Comparison of ENCODE assay signal across 1 cellular context in genomic region chr18:29147944-29148343, GRCh38.
TF ChIP-seq lines count a peak whose summit lies in the region.

No MANE protein-coding gene starts in this region.

TF ChIP-seq in H1, 55 proteins besides CTCF, POLR2A, EP300 and RAD21 (continued from another document):
- TF ChIP-seq ATF2 (IDR thresholded peaks at IDR 0.05; ENCODE audit: low read length): no peak
- TF ChIP-seq CEBPB (IDR thresholded peaks at IDR 0.05; ENCODE audit: low read depth, low read length): no peak
- TF ChIP-seq CBX8 (IDR thresholded peaks at IDR 0.05; ENCODE audit: borderline replicate concordance, low read depth, low read length): no peak
- TF ChIP-seq TCF12 (IDR thresholded peaks at IDR 0.05; ENCODE audit: low read depth, low read length): no peak
- TF ChIP-seq CHD2 (IDR thresholded peaks at IDR 0.05; ENCODE audit: low read length): no peak
- no peak for TF ChIP-seq TAF7 (optimal IDR thresholded peaks at IDR 0.05; ENCODE audit: borderline replicate concordance, low read depth, low read length)
- TF ChIP-seq CHD7 (IDR thresholded peaks at IDR 0.05; ENCODE audit: insufficient replicate concordance, low read length): no peak
- TF ChIP-seq TAF1 (IDR thresholded peaks at IDR 0.05; ENCODE audit: low read depth, low read length): no peak
- no peak for TF ChIP-seq JUN (IDR thresholded peaks at IDR 0.05; ENCODE audit: low read depth, low read length)
- TF ChIP-seq GABPA (IDR thresholded peaks at IDR 0.05; ENCODE audit: borderline replicate concordance, insufficient read depth, low read length): no peak
- no peak for TF ChIP-seq HDAC6 (IDR thresholded peaks at IDR 0.05; ENCODE audit: low read depth, low read length)
- no peak for TF ChIP-seq SAP30 (IDR thresholded peaks at IDR 0.05; ENCODE audit: insufficient read depth, insufficient replicate concordance, low read length)
- TF ChIP-seq TBP (IDR thresholded peaks at IDR 0.05; ENCODE audit: low read depth, low read length): no peak
- TF ChIP-seq TEAD4 (IDR thresholded peaks at IDR 0.05; ENCODE audit: low read depth, low read length): 0 out of 2 replicates have a peak, but pooled peaks have one; percentile 14
- peak; percentile 81 for TF ChIP-seq ATF3 (IDR thresholded peaks at IDR 0.05; ENCODE audit: insufficient read depth, low read depth, low read length)
- no peak for TF ChIP-seq EGR1 (IDR thresholded peaks at IDR 0.05; ENCODE audit: borderline replicate concordance, low read depth, low read length)
- no peak for TF ChIP-seq JUND (IDR thresholded peaks at IDR 0.05; ENCODE audit: low read length)
- TF ChIP-seq KDM1A (IDR thresholded peaks at IDR 0.05; ENCODE audit: borderline replicate concordance, low read length): no peak
- no peak for TF ChIP-seq RBBP5 (IDR thresholded peaks at IDR 0.05; ENCODE audit: borderline replicate concordance, low read depth, low read length)
- no peak for TF ChIP-seq CHD1 (IDR thresholded peaks at IDR 0.05; ENCODE audit: low read depth, low read length)
- TF ChIP-seq MAFK (IDR thresholded peaks at IDR 0.05; ENCODE audit: low read depth, low read length): peak; percentile 27; the same call in 1 of the 2 replicates
- TF ChIP-seq SP1 (IDR thresholded peaks at IDR 0.05; ENCODE audit: low read depth, low read length): no peak
- no peak for TF ChIP-seq HDAC2 (IDR thresholded peaks at IDR 0.05; ENCODE audit: borderline replicate concordance in 1 of 2, low read depth in 2 of 2, low read length in 2 of 2)
- TF ChIP-seq ASH2L (IDR thresholded peaks at IDR 0.05; ENCODE audit: low read length): no peak
- TF ChIP-seq BACH1 (IDR thresholded peaks at IDR 0.05; ENCODE audit: low read length): no peak
- TF ChIP-seq NRF1 (IDR thresholded peaks at IDR 0.05; ENCODE audit: low read depth, low read length): no peak
- TF ChIP-seq BRCA1 (IDR thresholded peaks at IDR 0.05; ENCODE audit: low read depth, low read length): no peak
- no peak for TF ChIP-seq SP2 (IDR thresholded peaks at IDR 0.05; ENCODE audit: low read length)
- TF ChIP-seq CREB1 (IDR thresholded peaks at IDR 0.05): no peak
- TF ChIP-seq RFX5 (IDR thresholded peaks at IDR 0.05; ENCODE audit: borderline replicate concordance, low read depth, low read length): no peak
- TF ChIP-seq BCL11A (IDR thresholded peaks at IDR 0.05; ENCODE audit: low read depth in 2 of 2, low read length in 2 of 2): no peak
- peak; percentile 94 for TF ChIP-seq USF2 (IDR thresholded peaks at IDR 0.05; ENCODE audit: low read length)
- TF ChIP-seq SIRT6 (IDR thresholded peaks at IDR 0.05; ENCODE audit: low read length): no peak
- TF ChIP-seq RNF2 (IDR thresholded peaks at IDR 0.05; ENCODE audit: borderline replicate concordance, low read depth, low read length, missing control alignments, poor library complexity, severe bottlenecking): no peak
- no peak for TF ChIP-seq YY1 (IDR thresholded peaks at IDR 0.05; ENCODE audit: low read depth, low read length)
- TF ChIP-seq PHF8 (conservative IDR thresholded peaks at IDR 0.05; ENCODE audit: low read depth, low read length): no peak
- no peak for TF ChIP-seq SRF (IDR thresholded peaks at IDR 0.05; ENCODE audit: low read depth, low read length)
- TF ChIP-seq NANOG (IDR thresholded peaks at IDR 0.05; ENCODE audit: insufficient read depth, low read depth, low read length, poor library complexity, severe bottlenecking): no peak
- peak; percentile 68 for TF ChIP-seq SIX5 (IDR thresholded peaks at IDR 0.05; ENCODE audit: low read depth, low read length)
- no peak for TF ChIP-seq CBX5 (IDR thresholded peaks at IDR 0.05; ENCODE audit: low read depth, low read length)
- no peak for TF ChIP-seq KDM4A (IDR thresholded peaks at IDR 0.05; ENCODE audit: low read depth, low read length, severe bottlenecking)
- no peak for TF ChIP-seq SP4 (IDR thresholded peaks at IDR 0.05; ENCODE audit: low read length)
- TF ChIP-seq RXRA (IDR thresholded peaks at IDR 0.05; ENCODE audit: insufficient read depth, low read depth, low read length): no peak
